36 cellular contexts compared by ENCODE assay signal in genomic region chr6:10042280-10042679, GRCh38.
"Had no signal": no experiment of that assay in that cellular context is flagged by ENCODE, and none has a peak within 500 bp of the region (broad histone marks: within the 10 kb centered on the region; RNA-seq: fewer than 3 reads in every experiment).

No MANE protein-coding gene starts in this region.

- DNase-seq: activated B cell treated with CpG ODN at 0.5 μM for 24 hours; activated CD4-positive, alpha-beta memory T cell treated with anti-CD3 and anti-CD28 coated beads for 36 hours; activated CD4-positive, alpha-beta T cell treated with anti-CD3 and anti-CD28 coated beads for 4 hours; activated CD4-positive, alpha-beta T cell treated with anti-CD3 and anti-CD28 coated beads, Interleukin-2, amount 10 ng/mL, durations not matched to agents 24 days and 14 days; activated CD4-positive, alpha-beta T cell treated with anti-CD3 and anti-CD28 coated beads, Interleukin-2, amount 50 U/mL, for 1 hour; activated CD4-positive, alpha-beta T cell treated with anti-CD3 and anti-CD28 coated beads, Interleukin-2, amount 50 U/mL, for 4 hours; activated CD4-positive, CD25-positive, alpha-beta regulatory T cell treated with anti-CD3 and anti-CD28 coated beads, Interleukin-2, amount 50 U/mL, for 72 hours; activated CD8-positive, alpha-beta memory T cell treated with anti-CD3 and anti-CD28 coated beads for 24 hours; activated CD8-positive, alpha-beta memory T cell treated with anti-CD3 and anti-CD28 coated beads, Interleukin-2, amount 10 ng/mL, durations not matched to agents 7 days and 5 days; activated CD8-positive, alpha-beta memory T cell treated with anti-CD3 and anti-CD28 coated beads, Interleukin-2, amount 50 U/mL, for 48 hours; activated CD8-positive, alpha-beta T cell treated with anti-CD3 and anti-CD28 coated beads, Interleukin-2, amount 10 ng/mL, durations not matched to agents 7 days and 5 days; activated effector memory CD4-positive, alpha-beta T cell treated with anti-CD3 and anti-CD28 coated beads, Interleukin-2, amount 50 U/mL, for 16 hours; activated gamma-delta T cell treated with Interleukin-2 at 50 U/mL for 16 hours; activated naive CD4-positive, alpha-beta T cell; activated naive CD4-positive, alpha-beta T cell treated with anti-CD3 and anti-CD28 coated beads for 36 hours; activated naive CD4-positive, alpha-beta T cell treated with anti-CD3 and anti-CD28 coated beads, Interleukin-2, amount 50 U/mL, for 16 hours; activated naive CD8-positive, alpha-beta T cell treated with anti-CD3 and anti-CD28 coated beads for 36 hours; activated T-cell treated with anti-CD3 and anti-CD28 coated beads, Interleukin-2, amount 50 U/mL, for 24 hours; activated T-cell treated with anti-CD3 and anti-CD28 coated beads, Interleukin-2, amount 50 U/mL, for 72 hours; adrenal gland; amniotic stem cell; aorta; body of pancreas; brain microvascular endothelial cell; caudate nucleus; cerebellar nuclear complex; colonic mucosa; T-helper 2 cell; T-helper 9 cell had no signal

- H3K27ac ChIP-seq: adrenal gland, body of pancreas, brain microvascular endothelial cell, breast epithelium, cardiac muscle cell, colonic mucosa, VCaP had no signal

- ATAC-seq: activated CD8-positive, alpha-beta memory T cell treated with anti-CD3 and anti-CD28 coated beads, Interleukin-2, amount 10 ng/mL, durations not matched to agents 7 days and 5 days; activated CD8-positive, alpha-beta T cell treated with anti-CD3 and anti-CD28 coated beads, Interleukin-2, amount 10 ng/mL, durations not matched to agents 7 days and 5 days; activated naive CD4-positive, alpha-beta T cell treated with anti-CD3 and anti-CD28 coated beads, Interleukin-2, amount 50 U/mL, for 72 hours; activated T-cell treated with anti-CD3 and anti-CD28 coated beads, Interleukin-2, amount 50 U/mL, for 72 hours; activated T-helper 17 cell treated with anti-CD3 and anti-CD28 coated beads, Interleukin-2, amount 50 U/mL, for 72 hours; body of pancreas had no signal

- H3K4me1 ChIP-seq: adrenal gland, body of pancreas, breast epithelium, colonic mucosa had no signal

- H3K9me3 ChIP-seq: adrenal gland, body of pancreas, breast epithelium, colonic mucosa had no signal

- H3K4me3 ChIP-seq: adrenal gland, body of pancreas, breast epithelium, cardiac muscle cell, colonic mucosa had no signal

- H3K36me3 ChIP-seq: adrenal gland, brain microvascular endothelial cell, breast epithelium, cardiac muscle cell, colonic mucosa had no signal

- FAIRE-seq: astrocyte, TTC549 had no signal

- H3K27me3 ChIP-seq: adrenal gland, body of pancreas, brain microvascular endothelial cell, breast epithelium, cardiac muscle cell, colonic mucosa had no signal
